Comparison of ENCODE assay signal across 1 cellular context in genomic region chr17:46152423-46152822, GRCh38.
TF ChIP-seq lines count a peak whose summit lies in the region.

No MANE protein-coding gene starts in this region.

TF ChIP-seq in GM23338, 12 proteins besides CTCF, POLR2A, EP300 and RAD21 (continued from another document):
- no peak for TF ChIP-seq ETS1 (IDR thresholded peaks at IDR 0.05)
- TF ChIP-seq CREB1 (CRISPR knock-in tag; IDR thresholded peaks at IDR 0.05; ENCODE audit: low read depth): no peak
- no peak for TF ChIP-seq ZNF114 (CRISPR knock-in tag; IDR thresholded peaks at IDR 0.05)
- TF ChIP-seq ZNF462 (CRISPR knock-in tag; IDR thresholded peaks at IDR 0.05): no peak
- TF ChIP-seq EZH2 (IDR thresholded peaks at IDR 0.05; ENCODE audit: low read depth, unreplicated experiment): no peak
- no peak for TF ChIP-seq EZH2phosphoT487 (IDR thresholded peaks at IDR 0.05; ENCODE audit: unreplicated experiment)
- no peak for TF ChIP-seq STAT1 (IDR thresholded peaks at IDR 0.05; ENCODE audit: unreplicated experiment)
- TF ChIP-seq REST (IDR thresholded peaks at IDR 0.05; ENCODE audit: unreplicated experiment): no peak
- TF ChIP-seq NANOG (IDR thresholded peaks at IDR 0.05; ENCODE audit: borderline replicate concordance): no peak
- TF ChIP-seq JUNB (IDR thresholded peaks at IDR 0.05; ENCODE audit: unreplicated experiment): no peak
- TF ChIP-seq POLR2AphosphoS5 (IDR thresholded peaks at IDR 0.05; ENCODE audit: low read depth): no peak
